In the genomic region with DNA sequence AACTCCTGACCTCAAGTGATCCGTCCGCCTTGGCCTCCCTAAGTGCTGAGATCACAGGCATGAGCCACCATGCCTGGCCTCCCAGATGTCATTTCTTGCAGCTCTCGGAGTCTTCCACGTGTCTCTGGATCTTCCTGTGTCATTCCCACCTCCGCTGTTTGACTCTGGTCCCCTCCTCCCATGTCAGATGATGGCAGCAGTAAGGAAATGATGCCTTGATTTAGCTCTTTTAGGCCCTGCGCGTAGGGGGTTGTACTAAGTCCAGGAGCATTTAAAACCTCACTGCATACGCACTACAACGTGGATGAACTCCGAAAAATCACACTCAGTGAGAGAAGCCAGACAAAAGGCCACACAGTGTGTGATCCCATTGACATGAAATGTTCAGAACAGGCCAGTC, we compare ENCODE assay signal across 20 cellular contexts.
"Had no signal": no experiment of that assay in that cellular context is flagged by ENCODE, and none has a peak within 500 bp of the region (broad histone marks: within the 10 kb centered on the region; RNA-seq: fewer than 3 reads in every experiment).

No MANE protein-coding gene starts in this region.

- H3K4me3 ChIP-seq: body of pancreas, heart left ventricle, lung, pancreas, SK-N-MC, skin epidermis, testis, upper lobe of right lung had no signal

- H3K9me3 Mint-ChIP-seq: activated CD8-positive, alpha-beta T cell treated with anti-CD3 and anti-CD28 coated beads for 36 hours; central memory CD8-positive, alpha-beta T cell had no signal

- H3K27me3 Mint-ChIP-seq: central memory CD8-positive, alpha-beta T cell; stimulated activated naive CD8-positive, alpha-beta T cell treated with anti-CD3 and anti-CD28 coated beads, Interleukin-15, amount 100 ng/mL, for 72 hours had no signal

- ATAC-seq: activated CD8-positive, alpha-beta T cell treated with anti-CD3 and anti-CD28 coated beads for 36 hours; effector memory CD8-positive, alpha-beta T cell; stimulated activated naive CD8-positive, alpha-beta T cell treated with anti-CD3 and anti-CD28 coated beads, Interleukin-15, amount 100 ng/mL, for 72 hours; upper lobe of right lung had no signal

- H3K27me3 ChIP-seq: body of pancreas, heart left ventricle, pancreas, testis, upper lobe of right lung had no signal

- H3K36me3 ChIP-seq: heart left ventricle, pancreas, upper lobe of right lung had no signal

- H3K4me3 Mint-ChIP-seq: activated CD8-positive, alpha-beta T cell treated with anti-CD3 and anti-CD28 coated beads for 36 hours; activated naive CD8-positive, alpha-beta T cell treated with anti-CD3 and anti-CD28 coated beads for 36 hours; central memory CD8-positive, alpha-beta T cell; effector memory CD8-positive, alpha-beta T cell; stimulated activated naive CD8-positive, alpha-beta T cell treated with anti-CD3 and anti-CD28 coated beads, Interleukin-15, amount 100 ng/mL, for 72 hours had no signal

- FAIRE-seq: frontal cortex, pancreas had no signal

- H3K4me1 Mint-ChIP-seq: activated naive CD8-positive, alpha-beta T cell treated with anti-CD3 and anti-CD28 coated beads for 36 hours; central memory CD8-positive, alpha-beta T cell; stimulated activated naive CD8-positive, alpha-beta T cell treated with anti-CD3 and anti-CD28 coated beads, Interleukin-15, amount 100 ng/mL, for 72 hours had no signal

- H3K9me3 ChIP-seq: body of pancreas, pancreas, testis, upper lobe of right lung had no signal

- H3K27ac ChIP-seq: SK-N-MC, skin epidermis, upper lobe of right lung had no signal

- H3K36me3 Mint-ChIP-seq: activated naive CD8-positive, alpha-beta T cell treated with anti-CD3 and anti-CD28 coated beads for 36 hours had no signal

- H3K27ac Mint-ChIP-seq: activated CD8-positive, alpha-beta T cell treated with anti-CD3 and anti-CD28 coated beads for 36 hours; activated naive CD8-positive, alpha-beta T cell treated with anti-CD3 and anti-CD28 coated beads for 36 hours; effector memory CD8-positive, alpha-beta T cell; stimulated activated naive CD8-positive, alpha-beta T cell treated with anti-CD3 and anti-CD28 coated beads, Interleukin-15, amount 100 ng/mL, for 72 hours had no signal

- DNase-seq: activated CD8-positive, alpha-beta T cell treated with anti-CD3 and anti-CD28 coated beads for 36 hours; activated naive CD8-positive, alpha-beta T cell treated with anti-CD3 and anti-CD28 coated beads for 36 hours; activated T-cell treated with anti-CD3 and anti-CD28 coated beads, Interleukin-2, amount 50 U/mL, for 48 hours; amygdala; body of pancreas; dermis blood vessel endothelial cell; effector memory CD8-positive, alpha-beta T cell; left colon; stimulated activated CD4-positive, alpha-beta T cell treated with anti-CD3 and anti-CD28 coated beads, Interleukin-4, amount 100 ng/mL, for 24 hours; stimulated activated naive CD8-positive, alpha-beta T cell treated with anti-CD3 and anti-CD28 coated beads, Interleukin-15, amount 100 ng/mL, for 72 hours; T-helper 1 cell; testis; upper lobe of right lung had no signal
